ENCODE assay signal across 1 cellular context in the genomic region with DNA sequence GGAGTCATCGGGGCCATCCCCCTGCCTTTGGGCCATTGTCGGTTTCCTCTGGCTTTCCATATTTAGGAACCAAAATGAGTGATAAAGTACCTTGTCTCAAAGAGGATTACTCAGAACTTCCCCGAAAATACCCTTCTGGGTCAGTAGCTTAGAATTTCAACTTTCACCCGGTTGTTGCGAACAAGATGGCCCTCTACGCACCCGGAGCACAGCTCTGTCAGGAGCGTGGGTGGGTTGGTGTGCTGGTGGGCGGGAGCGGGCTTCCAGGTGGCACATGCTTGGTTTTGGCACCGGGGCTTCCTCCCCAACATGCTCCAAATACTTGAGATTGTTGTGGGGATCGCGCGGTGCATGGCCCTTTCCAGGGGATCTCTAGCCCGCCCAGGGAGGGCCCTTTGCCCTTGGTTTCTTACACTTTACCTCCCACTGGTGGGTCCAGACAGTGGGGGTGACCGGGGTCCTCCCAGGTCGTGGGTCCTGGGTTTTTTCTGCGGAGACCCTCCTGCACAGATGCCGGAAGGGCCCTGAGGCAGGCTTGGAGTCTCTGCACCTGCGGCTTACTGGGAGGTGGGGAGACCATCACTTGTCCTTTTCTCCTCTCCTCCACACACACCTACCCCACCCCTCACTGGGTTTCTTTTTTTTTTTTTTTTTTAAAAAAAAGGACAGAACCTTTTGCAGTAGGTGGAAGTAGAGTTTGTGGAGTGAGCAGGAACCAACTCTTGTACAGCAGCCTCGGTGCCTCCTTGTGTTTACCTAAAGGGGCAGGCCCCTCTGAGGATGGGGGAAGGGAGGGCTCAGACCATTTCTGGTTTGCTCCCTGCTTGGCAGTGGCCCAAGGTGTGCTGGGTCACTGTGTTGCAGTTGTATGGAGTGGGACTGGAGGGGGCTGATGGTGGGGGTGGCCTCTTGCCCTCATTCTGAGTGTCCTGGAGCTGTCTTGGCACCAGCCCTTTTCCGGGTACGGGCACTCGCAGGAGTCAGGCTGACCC.
TF ChIP-seq lines count a peak whose summit lies in the region.

No MANE protein-coding gene starts in this region.

TF ChIP-seq in HepG2, 621 proteins besides CTCF, POLR2A, EP300 and RAD21 (continued from another document and continues in another):
- TF ChIP-seq, protein P1, sequence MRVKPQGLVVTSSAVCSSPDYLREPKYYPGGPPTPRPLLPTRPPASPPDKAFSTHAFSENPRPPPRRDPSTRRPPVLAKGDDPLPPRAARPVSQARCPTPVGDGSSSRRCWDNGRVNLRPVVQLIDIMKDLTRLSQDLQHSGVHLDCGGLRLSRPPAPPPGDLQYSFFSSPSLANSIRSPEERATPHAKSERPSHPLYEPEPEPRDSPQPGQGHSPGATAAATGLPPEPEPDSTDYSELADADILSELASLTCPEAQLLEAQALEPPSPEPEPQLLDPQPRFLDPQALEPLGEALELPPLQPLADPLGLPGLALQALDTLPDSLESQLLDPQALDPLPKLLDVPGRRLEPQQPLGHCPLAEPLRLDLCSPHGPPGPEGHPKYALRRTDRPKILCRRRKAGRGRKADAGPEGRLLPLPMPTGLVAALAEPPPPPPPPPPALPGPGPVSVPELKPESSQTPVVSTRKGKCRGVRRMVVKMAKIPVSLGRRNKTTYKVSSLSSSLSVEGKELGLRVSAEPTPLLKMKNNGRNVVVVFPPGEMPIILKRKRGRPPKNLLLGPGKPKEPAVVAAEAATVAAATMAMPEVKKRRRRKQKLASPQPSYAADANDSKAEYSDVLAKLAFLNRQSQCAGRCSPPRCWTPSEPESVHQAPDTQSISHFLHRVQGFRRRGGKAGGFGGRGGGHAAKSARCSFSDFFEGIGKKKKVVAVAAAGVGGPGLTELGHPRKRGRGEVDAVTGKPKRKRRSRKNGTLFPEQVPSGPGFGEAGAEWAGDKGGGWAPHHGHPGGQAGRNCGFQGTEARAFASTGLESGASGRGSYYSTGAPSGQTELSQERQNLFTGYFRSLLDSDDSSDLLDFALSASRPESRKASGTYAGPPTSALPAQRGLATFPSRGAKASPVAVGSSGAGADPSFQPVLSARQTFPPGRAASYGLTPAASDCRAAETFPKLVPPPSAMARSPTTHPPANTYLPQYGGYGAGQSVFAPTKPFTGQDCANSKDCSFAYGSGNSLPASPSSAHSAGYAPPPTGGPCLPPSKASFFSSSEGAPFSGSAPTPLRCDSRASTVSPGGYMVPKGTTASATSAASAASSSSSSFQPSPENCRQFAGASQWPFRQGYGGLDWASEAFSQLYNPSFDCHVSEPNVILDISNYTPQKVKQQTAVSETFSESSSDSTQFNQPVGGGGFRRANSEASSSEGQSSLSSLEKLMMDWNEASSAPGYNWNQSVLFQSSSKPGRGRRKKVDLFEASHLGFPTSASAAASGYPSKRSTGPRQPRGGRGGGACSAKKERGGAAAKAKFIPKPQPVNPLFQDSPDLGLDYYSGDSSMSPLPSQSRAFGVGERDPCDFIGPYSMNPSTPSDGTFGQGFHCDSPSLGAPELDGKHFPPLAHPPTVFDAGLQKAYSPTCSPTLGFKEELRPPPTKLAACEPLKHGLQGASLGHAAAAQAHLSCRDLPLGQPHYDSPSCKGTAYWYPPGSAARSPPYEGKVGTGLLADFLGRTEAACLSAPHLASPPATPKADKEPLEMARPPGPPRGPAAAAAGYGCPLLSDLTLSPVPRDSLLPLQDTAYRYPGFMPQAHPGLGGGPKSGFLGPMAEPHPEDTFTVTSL (CRISPR knock-in tag; IDR thresholded peaks at IDR 0.05; ENCODE audit: borderline replicate concordance), result 0 out of 2 replicates have a peak, but pooled peaks have one; percentile 20
- TF ChIP-seq, protein P2, sequence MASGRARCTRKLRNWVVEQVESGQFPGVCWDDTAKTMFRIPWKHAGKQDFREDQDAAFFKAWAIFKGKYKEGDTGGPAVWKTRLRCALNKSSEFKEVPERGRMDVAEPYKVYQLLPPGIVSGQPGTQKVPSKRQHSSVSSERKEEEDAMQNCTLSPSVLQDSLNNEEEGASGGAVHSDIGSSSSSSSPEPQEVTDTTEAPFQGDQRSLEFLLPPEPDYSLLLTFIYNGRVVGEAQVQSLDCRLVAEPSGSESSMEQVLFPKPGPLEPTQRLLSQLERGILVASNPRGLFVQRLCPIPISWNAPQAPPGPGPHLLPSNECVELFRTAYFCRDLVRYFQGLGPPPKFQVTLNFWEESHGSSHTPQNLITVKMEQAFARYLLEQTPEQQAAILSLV (CRISPR knock-in tag; IDR thresholded peaks at IDR 0.05; ENCODE audit: borderline replicate concordance), result no peak
- TF ChIP-seq, protein P3, sequence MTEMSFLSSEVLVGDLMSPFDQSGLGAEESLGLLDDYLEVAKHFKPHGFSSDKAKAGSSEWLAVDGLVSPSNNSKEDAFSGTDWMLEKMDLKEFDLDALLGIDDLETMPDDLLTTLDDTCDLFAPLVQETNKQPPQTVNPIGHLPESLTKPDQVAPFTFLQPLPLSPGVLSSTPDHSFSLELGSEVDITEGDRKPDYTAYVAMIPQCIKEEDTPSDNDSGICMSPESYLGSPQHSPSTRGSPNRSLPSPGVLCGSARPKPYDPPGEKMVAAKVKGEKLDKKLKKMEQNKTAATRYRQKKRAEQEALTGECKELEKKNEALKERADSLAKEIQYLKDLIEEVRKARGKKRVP (CRISPR knock-in tag; IDR thresholded peaks at IDR 0.05), result no peak
- no peak for TF ChIP-seq SETDB1 (CRISPR knock-in tag; IDR thresholded peaks at IDR 0.05; ENCODE audit: borderline replicate concordance)
- TF ChIP-seq, protein P4, sequence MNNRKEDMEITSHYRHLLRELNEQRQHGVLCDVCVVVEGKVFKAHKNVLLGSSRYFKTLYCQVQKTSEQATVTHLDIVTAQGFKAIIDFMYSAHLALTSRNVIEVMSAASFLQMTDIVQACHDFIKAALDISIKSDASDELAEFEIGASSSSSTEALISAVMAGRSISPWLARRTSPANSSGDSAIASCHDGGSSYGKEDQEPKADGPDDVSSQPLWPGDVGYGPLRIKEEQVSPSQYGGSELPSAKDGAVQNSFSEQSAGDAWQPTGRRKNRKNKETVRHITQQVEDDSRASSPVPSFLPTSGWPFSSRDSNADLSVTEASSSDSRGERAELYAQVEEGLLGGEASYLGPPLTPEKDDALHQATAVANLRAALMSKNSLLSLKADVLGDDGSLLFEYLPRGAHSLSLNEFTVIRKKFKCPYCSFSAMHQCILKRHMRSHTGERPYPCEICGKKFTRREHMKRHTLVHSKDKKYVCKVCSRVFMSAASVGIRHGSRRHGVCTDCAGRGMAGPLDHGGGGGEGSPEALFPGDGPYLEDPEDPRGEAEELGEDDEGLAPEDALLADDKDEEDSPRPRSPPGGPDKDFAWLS (CRISPR knock-in tag; IDR thresholded peaks at IDR 0.05; ENCODE audit: borderline replicate concordance), result no peak
- TF ChIP-seq SP140L (CRISPR knock-in tag; IDR thresholded peaks at IDR 0.05; ENCODE audit: borderline replicate concordance), result no peak
- TF ChIP-seq ZNF607 (CRISPR knock-in tag; IDR thresholded peaks at IDR 0.05; ENCODE audit: borderline replicate concordance), result no peak
- TF ChIP-seq NRL (CRISPR knock-in tag; IDR thresholded peaks at IDR 0.05; ENCODE audit: borderline replicate concordance), result no peak
- TF ChIP-seq, protein P5, sequence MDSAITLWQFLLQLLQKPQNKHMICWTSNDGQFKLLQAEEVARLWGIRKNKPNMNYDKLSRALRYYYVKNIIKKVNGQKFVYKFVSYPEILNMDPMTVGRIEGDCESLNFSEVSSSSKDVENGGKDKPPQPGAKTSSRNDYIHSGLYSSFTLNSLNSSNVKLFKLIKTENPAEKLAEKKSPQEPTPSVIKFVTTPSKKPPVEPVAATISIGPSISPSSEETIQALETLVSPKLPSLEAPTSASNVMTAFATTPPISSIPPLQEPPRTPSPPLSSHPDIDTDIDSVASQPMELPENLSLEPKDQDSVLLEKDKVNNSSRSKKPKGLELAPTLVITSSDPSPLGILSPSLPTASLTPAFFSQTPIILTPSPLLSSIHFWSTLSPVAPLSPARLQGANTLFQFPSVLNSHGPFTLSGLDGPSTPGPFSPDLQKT (CRISPR knock-in tag; IDR thresholded peaks at IDR 0.05; ENCODE audit: borderline replicate concordance), result no peak
- no peak for TF ChIP-seq ZNF460 (CRISPR knock-in tag; IDR thresholded peaks at IDR 0.05; ENCODE audit: borderline replicate concordance)
- 0 out of 2 replicates have a peak, but pooled peaks have one; percentile 11 for TF ChIP-seq ZKSCAN8 (CRISPR knock-in tag; IDR thresholded peaks at IDR 0.05; ENCODE audit: borderline replicate concordance)
- TF ChIP-seq MYNN (CRISPR knock-in tag; IDR thresholded peaks at IDR 0.05; ENCODE audit: low read depth), result no peak
- TF ChIP-seq, protein P6, sequence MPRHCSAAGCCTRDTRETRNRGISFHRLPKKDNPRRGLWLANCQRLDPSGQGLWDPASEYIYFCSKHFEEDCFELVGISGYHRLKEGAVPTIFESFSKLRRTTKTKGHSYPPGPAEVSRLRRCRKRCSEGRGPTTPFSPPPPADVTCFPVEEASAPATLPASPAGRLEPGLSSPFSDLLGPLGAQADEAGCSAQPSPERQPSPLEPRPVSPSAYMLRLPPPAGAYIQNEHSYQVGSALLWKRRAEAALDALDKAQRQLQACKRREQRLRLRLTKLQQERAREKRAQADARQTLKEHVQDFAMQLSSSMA (CRISPR knock-in tag; IDR thresholded peaks at IDR 0.05), result no peak
- TF ChIP-seq ATM (IDR thresholded peaks at IDR 0.05; ENCODE audit: borderline replicate concordance), result no peak
- TF ChIP-seq ZNF337 (CRISPR knock-in tag; IDR thresholded peaks at IDR 0.05; ENCODE audit: borderline replicate concordance, low read depth), result no peak
- 0 out of 2 replicates have a peak, but pooled peaks have one; percentile 24 for TF ChIP-seq SOX5 (CRISPR knock-in tag; IDR thresholded peaks at IDR 0.05; ENCODE audit: borderline replicate concordance)
- no peak for TF ChIP-seq RORA (CRISPR knock-in tag; IDR thresholded peaks at IDR 0.05)
- no peak for TF ChIP-seq GTF2F1 (IDR thresholded peaks at IDR 0.05; ENCODE audit: low read length)
- TF ChIP-seq ZNF101 (CRISPR knock-in tag; IDR thresholded peaks at IDR 0.05; ENCODE audit: borderline replicate concordance, low read depth), result no peak
- no peak for TF ChIP-seq WIZ (CRISPR knock-in tag; IDR thresholded peaks at IDR 0.05)
- TF ChIP-seq, protein P7, sequence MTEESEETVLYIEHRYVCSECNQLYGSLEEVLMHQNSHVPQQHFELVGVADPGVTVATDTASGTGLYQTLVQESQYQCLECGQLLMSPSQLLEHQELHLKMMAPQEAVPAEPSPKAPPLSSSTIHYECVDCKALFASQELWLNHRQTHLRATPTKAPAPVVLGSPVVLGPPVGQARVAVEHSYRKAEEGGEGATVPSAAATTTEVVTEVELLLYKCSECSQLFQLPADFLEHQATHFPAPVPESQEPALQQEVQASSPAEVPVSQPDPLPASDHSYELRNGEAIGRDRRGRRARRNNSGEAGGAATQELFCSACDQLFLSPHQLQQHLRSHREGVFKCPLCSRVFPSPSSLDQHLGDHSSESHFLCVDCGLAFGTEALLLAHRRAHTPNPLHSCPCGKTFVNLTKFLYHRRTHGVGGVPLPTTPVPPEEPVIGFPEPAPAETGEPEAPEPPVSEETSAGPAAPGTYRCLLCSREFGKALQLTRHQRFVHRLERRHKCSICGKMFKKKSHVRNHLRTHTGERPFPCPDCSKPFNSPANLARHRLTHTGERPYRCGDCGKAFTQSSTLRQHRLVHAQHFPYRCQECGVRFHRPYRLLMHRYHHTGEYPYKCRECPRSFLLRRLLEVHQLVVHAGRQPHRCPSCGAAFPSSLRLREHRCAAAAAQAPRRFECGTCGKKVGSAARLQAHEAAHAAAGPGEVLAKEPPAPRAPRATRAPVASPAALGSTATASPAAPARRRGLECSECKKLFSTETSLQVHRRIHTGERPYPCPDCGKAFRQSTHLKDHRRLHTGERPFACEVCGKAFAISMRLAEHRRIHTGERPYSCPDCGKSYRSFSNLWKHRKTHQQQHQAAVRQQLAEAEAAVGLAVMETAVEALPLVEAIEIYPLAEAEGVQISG (CRISPR knock-in tag; IDR thresholded peaks at IDR 0.05), result no peak
- TF ChIP-seq, protein P8, sequence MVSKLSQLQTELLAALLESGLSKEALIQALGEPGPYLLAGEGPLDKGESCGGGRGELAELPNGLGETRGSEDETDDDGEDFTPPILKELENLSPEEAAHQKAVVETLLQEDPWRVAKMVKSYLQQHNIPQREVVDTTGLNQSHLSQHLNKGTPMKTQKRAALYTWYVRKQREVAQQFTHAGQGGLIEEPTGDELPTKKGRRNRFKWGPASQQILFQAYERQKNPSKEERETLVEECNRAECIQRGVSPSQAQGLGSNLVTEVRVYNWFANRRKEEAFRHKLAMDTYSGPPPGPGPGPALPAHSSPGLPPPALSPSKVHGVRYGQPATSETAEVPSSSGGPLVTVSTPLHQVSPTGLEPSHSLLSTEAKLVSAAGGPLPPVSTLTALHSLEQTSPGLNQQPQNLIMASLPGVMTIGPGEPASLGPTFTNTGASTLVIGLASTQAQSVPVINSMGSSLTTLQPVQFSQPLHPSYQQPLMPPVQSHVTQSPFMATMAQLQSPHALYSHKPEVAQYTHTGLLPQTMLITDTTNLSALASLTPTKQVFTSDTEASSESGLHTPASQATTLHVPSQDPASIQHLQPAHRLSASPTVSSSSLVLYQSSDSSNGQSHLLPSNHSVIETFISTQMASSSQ (IDR thresholded peaks at IDR 0.05; ENCODE audit: low read depth), result no peak
- TF ChIP-seq, protein P8 (CRISPR knock-in tag; IDR thresholded peaks at IDR 0.05; ENCODE audit: borderline replicate concordance), result 0 out of 2 replicates have a peak, but pooled peaks have one; percentile 10
- no peak for TF ChIP-seq SMARCE1 (IDR thresholded peaks at IDR 0.05; ENCODE audit: borderline replicate concordance)
- no peak for TF ChIP-seq MATR3 (CRISPR knock-in tag; IDR thresholded peaks at IDR 0.05)
- TF ChIP-seq FOXM1 (CRISPR knock-in tag; IDR thresholded peaks at IDR 0.05), result no peak
- no peak for TF ChIP-seq YEATS2 (CRISPR knock-in tag; IDR thresholded peaks at IDR 0.05; ENCODE audit: borderline replicate concordance)
- TF ChIP-seq MIXL1 (CRISPR knock-in tag; IDR thresholded peaks at IDR 0.05), result no peak
- TF ChIP-seq ZNF776 (CRISPR knock-in tag; IDR thresholded peaks at IDR 0.05), result no peak
- TF ChIP-seq ZBTB42 (CRISPR knock-in tag; IDR thresholded peaks at IDR 0.05), result peak; percentile 61; the same call in 1 of the 2 replicates
- no peak for TF ChIP-seq MAFF (IDR thresholded peaks at IDR 0.05; ENCODE audit: low read depth, low read length)
- no peak for TF ChIP-seq EHMT2 (IDR thresholded peaks at IDR 0.05; ENCODE audit: borderline replicate concordance, low read depth, low read length)
- no peak for TF ChIP-seq RFX1 (IDR thresholded peaks at IDR 0.05)
- TF ChIP-seq ZNF558 (CRISPR knock-in tag; IDR thresholded peaks at IDR 0.05; ENCODE audit: borderline replicate concordance), result no peak; the same call in 1 of the 2 replicates
